1 cellular context compared by ENCODE assay signal in the genomic region with DNA sequence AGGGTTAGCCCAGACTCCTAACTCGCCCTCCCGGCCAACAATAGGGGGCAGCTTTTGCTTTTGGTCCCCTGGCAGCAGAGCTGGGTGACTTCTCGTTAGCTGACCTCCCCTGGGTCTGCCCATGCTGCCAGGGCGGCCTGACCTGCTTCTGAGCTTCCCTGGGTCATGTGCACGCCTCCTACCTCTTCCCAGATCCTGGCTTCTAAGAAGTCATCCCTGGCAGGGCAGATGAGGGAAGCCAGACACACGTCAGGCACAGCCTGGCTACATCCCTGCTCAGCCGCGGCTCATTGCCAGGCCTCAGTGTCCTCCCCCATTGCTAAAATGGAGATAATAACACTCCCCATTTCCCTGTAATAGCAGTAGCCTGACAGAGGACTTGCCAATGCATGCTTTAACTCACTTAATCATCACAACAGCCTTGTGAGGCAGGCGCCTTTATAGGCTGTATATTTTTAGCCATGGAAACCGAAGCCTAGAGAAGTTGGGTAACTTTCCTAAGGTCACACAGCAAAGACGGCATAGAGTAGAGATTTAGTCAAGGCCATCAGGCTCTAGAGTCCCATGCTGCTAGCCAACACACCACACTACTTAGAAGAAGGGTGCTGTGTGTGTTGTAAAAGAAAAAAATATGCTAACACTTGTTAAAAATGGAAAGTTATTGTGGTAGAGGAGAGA.
TF ChIP-seq lines count a peak whose summit lies in the region.

No MANE protein-coding gene starts in this region.

TF ChIP-seq in HCT116, 20 proteins besides CTCF, POLR2A, EP300 and RAD21 (continued from another document):
- TF ChIP-seq FOSL1 (IDR thresholded peaks at IDR 0.05; ENCODE audit: low read depth): no peak
- TF ChIP-seq, protein P1, sequence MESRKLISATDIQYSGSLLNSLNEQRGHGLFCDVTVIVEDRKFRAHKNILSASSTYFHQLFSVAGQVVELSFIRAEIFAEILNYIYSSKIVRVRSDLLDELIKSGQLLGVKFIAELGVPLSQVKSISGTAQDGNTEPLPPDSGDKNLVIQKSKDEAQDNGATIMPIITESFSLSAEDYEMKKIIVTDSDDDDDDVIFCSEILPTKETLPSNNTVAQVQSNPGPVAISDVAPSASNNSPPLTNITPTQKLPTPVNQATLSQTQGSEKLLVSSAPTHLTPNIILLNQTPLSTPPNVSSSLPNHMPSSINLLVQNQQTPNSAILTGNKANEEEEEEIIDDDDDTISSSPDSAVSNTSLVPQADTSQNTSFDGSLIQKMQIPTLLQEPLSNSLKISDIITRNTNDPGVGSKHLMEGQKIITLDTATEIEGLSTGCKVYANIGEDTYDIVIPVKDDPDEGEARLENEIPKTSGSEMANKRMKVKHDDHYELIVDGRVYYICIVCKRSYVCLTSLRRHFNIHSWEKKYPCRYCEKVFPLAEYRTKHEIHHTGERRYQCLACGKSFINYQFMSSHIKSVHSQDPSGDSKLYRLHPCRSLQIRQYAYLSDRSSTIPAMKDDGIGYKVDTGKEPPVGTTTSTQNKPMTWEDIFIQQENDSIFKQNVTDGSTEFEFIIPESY (IDR thresholded peaks at IDR 0.05; ENCODE audit: extremely low read depth, insufficient replicate concordance, low read length): no peak
TF ChIP-seq in HCT116: peak in this region for 0.
